ENCODE assay signal across 1 cellular context in the genomic region with DNA sequence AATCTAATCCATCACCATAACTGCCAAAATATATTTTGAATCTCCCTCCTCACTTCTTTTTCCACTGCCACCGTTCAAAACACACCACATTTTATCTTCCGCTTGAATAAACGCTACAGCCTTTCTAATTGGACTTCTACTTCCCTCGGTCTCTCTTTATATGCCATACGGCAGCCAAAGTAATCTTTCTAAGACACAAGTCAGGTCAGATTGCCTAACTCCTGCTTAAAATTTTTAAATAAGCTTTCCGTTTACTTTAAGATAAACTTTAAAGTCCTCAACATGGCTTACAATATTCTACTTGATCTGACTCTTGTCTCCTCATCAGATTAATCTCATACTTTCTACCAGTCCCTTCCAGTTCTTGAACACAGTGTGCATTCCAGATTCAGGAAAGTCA.
TF ChIP-seq lines count a peak whose summit lies in the region.

No MANE protein-coding gene starts in this region.

TF ChIP-seq in GM23338, 12 proteins besides CTCF, POLR2A, EP300 and RAD21 (continued from another document):
- TF ChIP-seq, protein P1, sequence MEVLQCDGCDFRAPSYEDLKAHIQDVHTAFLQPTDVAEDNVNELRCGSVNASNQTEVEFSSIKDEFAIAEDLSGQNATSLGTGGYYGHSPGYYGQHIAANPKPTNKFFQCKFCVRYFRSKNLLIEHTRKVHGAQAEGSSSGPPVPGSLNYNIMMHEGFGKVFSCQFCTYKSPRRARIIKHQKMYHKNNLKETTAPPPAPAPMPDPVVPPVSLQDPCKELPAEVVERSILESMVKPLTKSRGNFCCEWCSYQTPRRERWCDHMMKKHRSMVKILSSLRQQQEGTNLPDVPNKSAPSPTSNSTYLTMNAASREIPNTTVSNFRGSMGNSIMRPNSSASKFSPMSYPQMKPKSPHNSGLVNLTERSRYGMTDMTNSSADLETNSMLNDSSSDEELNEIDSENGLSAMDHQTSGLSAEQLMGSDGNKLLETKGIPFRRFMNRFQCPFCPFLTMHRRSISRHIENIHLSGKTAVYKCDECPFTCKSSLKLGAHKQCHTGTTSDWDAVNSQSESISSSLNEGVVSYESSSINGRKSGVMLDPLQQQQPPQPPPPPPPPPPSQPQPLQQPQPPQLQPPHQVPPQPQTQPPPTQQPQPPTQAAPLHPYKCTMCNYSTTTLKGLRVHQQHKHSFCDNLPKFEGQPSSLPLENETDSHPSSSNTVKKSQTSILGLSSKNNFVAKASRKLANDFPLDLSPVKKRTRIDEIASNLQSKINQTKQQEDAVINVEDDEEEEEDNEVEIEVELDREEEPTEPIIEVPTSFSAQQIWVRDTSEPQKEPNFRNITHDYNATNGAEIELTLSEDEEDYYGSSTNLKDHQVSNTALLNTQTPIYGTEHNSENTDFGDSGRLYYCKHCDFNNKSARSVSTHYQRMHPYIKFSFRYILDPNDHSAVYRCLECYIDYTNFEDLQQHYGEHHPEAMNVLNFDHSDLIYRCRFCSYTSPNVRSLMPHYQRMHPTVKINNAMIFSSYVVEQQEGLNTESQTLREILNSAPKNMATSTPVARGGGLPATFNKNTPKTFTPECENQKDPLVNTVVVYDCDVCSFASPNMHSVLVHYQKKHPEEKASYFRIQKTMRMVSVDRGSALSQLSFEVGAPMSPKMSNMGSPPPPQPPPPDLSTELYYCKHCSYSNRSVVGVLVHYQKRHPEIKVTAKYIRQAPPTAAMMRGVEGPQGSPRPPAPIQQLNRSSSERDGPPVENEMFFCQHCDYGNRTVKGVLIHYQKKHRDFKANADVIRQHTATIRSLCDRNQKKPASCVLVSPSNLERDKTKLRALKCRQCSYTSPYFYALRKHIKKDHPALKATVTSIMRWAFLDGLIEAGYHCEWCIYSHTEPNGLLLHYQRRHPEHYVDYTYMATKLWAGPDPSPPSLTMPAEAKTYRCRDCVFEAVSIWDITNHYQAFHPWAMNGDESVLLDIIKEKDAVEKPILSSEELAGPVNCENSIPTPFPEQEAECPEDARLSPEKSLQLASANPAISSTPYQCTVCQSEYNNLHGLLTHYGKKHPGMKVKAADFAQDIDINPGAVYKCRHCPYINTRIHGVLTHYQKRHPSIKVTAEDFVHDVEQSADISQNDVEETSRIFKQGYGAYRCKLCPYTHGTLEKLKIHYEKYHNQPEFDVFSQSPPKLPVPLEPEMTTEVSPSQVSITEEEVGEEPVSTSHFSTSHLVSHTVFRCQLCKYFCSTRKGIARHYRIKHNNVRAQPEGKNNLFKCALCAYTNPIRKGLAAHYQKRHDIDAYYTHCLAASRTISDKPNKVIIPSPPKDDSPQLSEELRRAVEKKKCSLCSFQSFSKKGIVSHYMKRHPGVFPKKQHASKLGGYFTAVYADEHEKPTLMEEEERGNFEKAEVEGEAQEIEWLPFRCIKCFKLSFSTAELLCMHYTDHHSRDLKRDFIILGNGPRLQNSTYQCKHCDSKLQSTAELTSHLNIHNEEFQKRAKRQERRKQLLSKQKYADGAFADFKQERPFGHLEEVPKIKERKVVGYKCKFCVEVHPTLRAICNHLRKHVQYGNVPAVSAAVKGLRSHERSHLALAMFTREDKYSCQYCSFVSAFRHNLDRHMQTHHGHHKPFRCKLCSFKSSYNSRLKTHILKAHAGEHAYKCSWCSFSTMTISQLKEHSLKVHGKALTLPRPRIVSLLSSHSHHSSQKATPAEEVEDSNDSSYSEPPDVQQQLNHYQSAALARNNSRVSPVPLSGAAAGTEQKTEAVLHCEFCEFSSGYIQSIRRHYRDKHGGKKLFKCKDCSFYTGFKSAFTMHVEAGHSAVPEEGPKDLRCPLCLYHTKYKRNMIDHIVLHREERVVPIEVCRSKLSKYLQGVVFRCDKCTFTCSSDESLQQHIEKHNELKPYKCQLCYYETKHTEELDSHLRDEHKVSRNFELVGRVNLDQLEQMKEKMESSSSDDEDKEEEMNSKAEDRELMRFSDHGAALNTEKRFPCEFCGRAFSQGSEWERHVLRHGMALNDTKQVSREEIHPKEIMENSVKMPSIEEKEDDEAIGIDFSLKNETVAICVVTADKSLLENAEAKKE (CRISPR knock-in tag; IDR thresholded peaks at IDR 0.05) = no peak
- no peak for TF ChIP-seq CREB1 (CRISPR knock-in tag; IDR thresholded peaks at IDR 0.05; ENCODE audit: low read depth)
- TF ChIP-seq ZNF331 (CRISPR knock-in tag; IDR thresholded peaks at IDR 0.05; ENCODE audit: low read depth) = no peak
- no peak for TF ChIP-seq EZH2 (IDR thresholded peaks at IDR 0.05; ENCODE audit: low read depth, unreplicated experiment)
- TF ChIP-seq, protein P2, sequence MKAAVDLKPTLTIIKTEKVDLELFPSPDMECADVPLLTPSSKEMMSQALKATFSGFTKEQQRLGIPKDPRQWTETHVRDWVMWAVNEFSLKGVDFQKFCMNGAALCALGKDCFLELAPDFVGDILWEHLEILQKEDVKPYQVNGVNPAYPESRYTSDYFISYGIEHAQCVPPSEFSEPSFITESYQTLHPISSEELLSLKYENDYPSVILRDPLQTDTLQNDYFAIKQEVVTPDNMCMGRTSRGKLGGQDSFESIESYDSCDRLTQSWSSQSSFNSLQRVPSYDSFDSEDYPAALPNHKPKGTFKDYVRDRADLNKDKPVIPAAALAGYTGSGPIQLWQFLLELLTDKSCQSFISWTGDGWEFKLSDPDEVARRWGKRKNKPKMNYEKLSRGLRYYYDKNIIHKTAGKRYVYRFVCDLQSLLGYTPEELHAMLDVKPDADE (IDR thresholded peaks at IDR 0.05) = no peak
